Comparison of ENCODE assay signal across 9 cellular contexts in genomic region chr6:108655840-108656650, GRCh38.
A peak's percentile ranks its signal among the peaks of the same experiment; 100 is the strongest.
DNase-seq lines count a peak whose midpoint lies in the region; ATAC-seq and TF ChIP-seq lines count a peak whose summit lies in the region.
"Had no signal": no experiment of that assay in that cellular context is flagged by ENCODE, and none has a peak within 500 bp of the region (broad histone marks: within the 10 kb centered on the region; RNA-seq: fewer than 3 reads in every experiment).

No MANE protein-coding gene starts in this region.

- H3K36me3 ChIP-seq in BE2C (no peaks in the 10 kb centered on the region), rectal smooth muscle tissue (ENCODE audit: control insufficient read depth, insufficient read depth, low read length) (no peaks in the 10 kb centered on the region)

- no peaks in the 10 kb centered on the region for H3K9me3 ChIP-seq in BE2C

- no peak overlapping the region for H3K4me3 Mint-ChIP-seq in activated T-cell treated with anti-CD3 and anti-CD28 coated beads, Interleukin-2, amount 50 U/mL, for 72 hours

- H3K9ac ChIP-seq in rectal smooth muscle tissue (ENCODE audit: low read length): no peak overlapping the region

- no peaks in the 10 kb centered on the region for H3K27me3 Mint-ChIP-seq in activated T-cell treated with anti-CD3 and anti-CD28 coated beads, Interleukin-2, amount 50 U/mL, for 72 hours (ENCODE audit: low read depth)

- no peak for TF ChIP-seq CTCF in BE2C (IDR thresholded peaks at IDR 0.05; ENCODE audit: low read depth, low read length)

- H3K4me1 ChIP-seq in BE2C (peaks cover 54% of the 10 kb centered on the region), rectal smooth muscle tissue (ENCODE audit: control insufficient read depth, insufficient read depth, low read length) (peaks cover 45% of the 10 kb centered on the region)

- H3K4me3 ChIP-seq in BE2C (ENCODE audit: low read depth, low read length): no peak overlapping the region
- no peak overlapping the region for H3K4me3 ChIP-seq in rectal smooth muscle tissue (ENCODE audit: low read length)

- DNase-seq in BE2C (peak; percentile 39), SK-N-DZ (ENCODE audit: low spot score) (peak; percentile 83), Right ventricle myocardium superior (no peak)
- no peak for DNase-seq in activated T-cell treated with anti-CD3 and anti-CD28 coated beads, Interleukin-2, amount 50 U/mL, for 72 hours
- no peak for DNase-seq in activated CD4-positive, alpha-beta T cell treated with anti-CD3 and anti-CD28 coated beads for 48 hours

- H3K27me3 ChIP-seq in BE2C (no peaks in the 10 kb centered on the region), rectal smooth muscle tissue (ENCODE audit: control insufficient read depth, insufficient read depth, low read length) (no peaks in the 10 kb centered on the region)

- H3K27ac Mint-ChIP-seq in activated T-cell treated with anti-CD3 and anti-CD28 coated beads, Interleukin-2, amount 50 U/mL, for 72 hours: no peak overlapping the region

- peak overlapping the region; percentile 48 for H3K27ac ChIP-seq in rectal smooth muscle tissue (ENCODE audit: low read depth, low read length)

- no peaks in the 10 kb centered on the region for H3K9me3 Mint-ChIP-seq in activated T-cell treated with anti-CD3 and anti-CD28 coated beads, Interleukin-2, amount 50 U/mL, for 72 hours

- intact Hi-C loops in Right ventricle myocardium superior (cut with DNase I): no loop called here

- peaks cover 17% of the 10 kb centered on the region for H3K4me1 Mint-ChIP-seq in activated T-cell treated with anti-CD3 and anti-CD28 coated beads, Interleukin-2, amount 50 U/mL, for 72 hours (ENCODE audit: low read depth)

- H3K36me3 Mint-ChIP-seq in activated T-cell treated with anti-CD3 and anti-CD28 coated beads, Interleukin-2, amount 50 U/mL, for 72 hours (ENCODE audit: insufficient read depth in 2 of 2): no peaks in the 10 kb centered on the region

- ATAC-seq in Right ventricle myocardium superior (ENCODE audit: poor library complexity): peak; percentile 40
- ATAC-seq in HG02938 (IDR thresholded peaks at IDR 0.05; ENCODE audit: unreplicated experiment): no peak
- no peak for ATAC-seq in activated T-cell treated with anti-CD3 and anti-CD28 coated beads, Interleukin-2, amount 50 U/mL, for 72 hours (replicated peaks in 1 of 2)
- ATAC-seq in HG03175 (IDR thresholded peaks at IDR 0.05; ENCODE audit: unreplicated experiment): no peak
- ATAC-seq: Panc1 had no signal

Comparison
In these comparisons a context has a peak if more than half of its experiments do, and no peak if none do; other contexts are left out.
1. DNase-seq: peak in BE2C (single experiment) and SK-N-DZ (single experiment); none in Right ventricle myocardium superior (single experiment), activated T-cell treated with anti-CD3 and anti-CD28 coated beads, Interleukin-2, amount 50 U/mL, for 72 hours (0 of 2) and activated CD4-positive, alpha-beta T cell treated with anti-CD3 and anti-CD28 coated beads for 48 hours (single experiment).